ENCODE assay signal across 1 cellular context in the genomic region with DNA sequence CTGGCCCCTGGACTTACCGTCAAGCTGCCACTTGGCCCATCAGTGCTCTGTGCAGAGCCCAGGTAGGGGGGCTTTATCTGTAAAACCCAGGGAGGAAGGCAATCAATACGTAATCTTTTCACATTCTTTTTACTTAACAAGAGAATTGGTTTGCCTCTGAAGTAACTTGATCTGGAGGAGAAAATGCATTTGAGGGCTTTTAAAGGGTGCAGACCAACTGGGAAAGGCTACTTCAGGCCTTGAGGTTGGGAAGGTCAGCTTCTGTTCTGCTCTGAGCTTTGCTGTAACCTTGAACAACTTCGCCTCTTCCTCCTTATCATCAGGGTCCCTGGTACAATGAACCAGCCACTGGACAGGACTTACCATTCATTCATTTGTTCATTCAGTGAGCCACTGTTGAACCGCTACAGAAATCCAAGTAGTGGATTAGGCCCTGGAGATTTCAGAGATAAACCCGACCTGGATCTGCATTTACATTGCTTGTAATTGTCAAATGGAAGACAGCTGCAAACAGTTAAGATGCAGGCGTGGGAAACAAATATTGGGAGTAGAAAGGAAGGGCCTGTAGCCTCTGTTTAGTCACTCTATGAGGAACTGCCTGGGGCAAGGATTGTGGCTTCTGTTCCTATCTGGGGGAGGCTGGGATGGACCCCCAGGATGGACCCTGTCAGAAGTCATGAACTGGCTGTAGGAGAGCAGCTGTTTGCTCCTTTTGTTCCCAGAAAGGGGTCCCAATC.
TF ChIP-seq lines count a peak whose summit lies in the region.

No MANE protein-coding gene starts in this region.

TF ChIP-seq in WTC11, 78 proteins besides CTCF, POLR2A, EP300 and RAD21 (continued from another document):
- TF ChIP-seq, protein P1, sequence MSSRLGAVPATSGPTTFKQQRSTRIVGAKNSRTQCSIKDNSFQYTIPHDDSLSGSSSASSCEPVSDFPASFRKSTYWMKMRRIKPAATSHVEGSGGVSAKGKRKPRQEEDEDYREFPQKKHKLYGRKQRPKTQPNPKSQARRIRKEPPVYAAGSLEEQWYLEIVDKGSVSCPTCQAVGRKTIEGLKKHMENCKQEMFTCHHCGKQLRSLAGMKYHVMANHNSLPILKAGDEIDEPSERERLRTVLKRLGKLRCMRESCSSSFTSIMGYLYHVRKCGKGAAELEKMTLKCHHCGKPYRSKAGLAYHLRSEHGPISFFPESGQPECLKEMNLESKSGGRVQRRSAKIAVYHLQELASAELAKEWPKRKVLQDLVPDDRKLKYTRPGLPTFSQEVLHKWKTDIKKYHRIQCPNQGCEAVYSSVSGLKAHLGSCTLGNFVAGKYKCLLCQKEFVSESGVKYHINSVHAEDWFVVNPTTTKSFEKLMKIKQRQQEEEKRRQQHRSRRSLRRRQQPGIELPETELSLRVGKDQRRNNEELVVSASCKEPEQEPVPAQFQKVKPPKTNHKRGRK (CRISPR knock-in tag; IDR thresholded peaks at IDR 0.05; ENCODE audit: borderline replicate concordance): no peak
- TF ChIP-seq, protein P2, sequence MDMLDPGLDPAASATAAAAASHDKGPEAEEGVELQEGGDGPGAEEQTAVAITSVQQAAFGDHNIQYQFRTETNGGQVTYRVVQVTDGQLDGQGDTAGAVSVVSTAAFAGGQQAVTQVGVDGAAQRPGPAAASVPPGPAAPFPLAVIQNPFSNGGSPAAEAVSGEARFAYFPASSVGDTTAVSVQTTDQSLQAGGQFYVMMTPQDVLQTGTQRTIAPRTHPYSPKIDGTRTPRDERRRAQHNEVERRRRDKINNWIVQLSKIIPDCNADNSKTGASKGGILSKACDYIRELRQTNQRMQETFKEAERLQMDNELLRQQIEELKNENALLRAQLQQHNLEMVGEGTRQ (CRISPR knock-in tag; IDR thresholded peaks at IDR 0.05): no peak
- TF ChIP-seq JAZF1 (CRISPR knock-in tag; IDR thresholded peaks at IDR 0.05) (no peak), HMGA2 (CRISPR knock-in tag; IDR thresholded peaks at IDR 0.05) (no peak), TCF7 (CRISPR knock-in tag; IDR thresholded peaks at IDR 0.05; ENCODE audit: low read depth) (no peak), FOXP1 (CRISPR knock-in tag; IDR thresholded peaks at IDR 0.05; ENCODE audit: borderline replicate concordance) (no peak), ZNF121 (CRISPR knock-in tag; IDR thresholded peaks at IDR 0.05) (no peak), ZNF396 (CRISPR knock-in tag; IDR thresholded peaks at IDR 0.05; ENCODE audit: borderline replicate concordance) (no peak), ELF4 (CRISPR knock-in tag; IDR thresholded peaks at IDR 0.05; ENCODE audit: low read depth) (no peak)
- TF ChIP-seq, protein P3, sequence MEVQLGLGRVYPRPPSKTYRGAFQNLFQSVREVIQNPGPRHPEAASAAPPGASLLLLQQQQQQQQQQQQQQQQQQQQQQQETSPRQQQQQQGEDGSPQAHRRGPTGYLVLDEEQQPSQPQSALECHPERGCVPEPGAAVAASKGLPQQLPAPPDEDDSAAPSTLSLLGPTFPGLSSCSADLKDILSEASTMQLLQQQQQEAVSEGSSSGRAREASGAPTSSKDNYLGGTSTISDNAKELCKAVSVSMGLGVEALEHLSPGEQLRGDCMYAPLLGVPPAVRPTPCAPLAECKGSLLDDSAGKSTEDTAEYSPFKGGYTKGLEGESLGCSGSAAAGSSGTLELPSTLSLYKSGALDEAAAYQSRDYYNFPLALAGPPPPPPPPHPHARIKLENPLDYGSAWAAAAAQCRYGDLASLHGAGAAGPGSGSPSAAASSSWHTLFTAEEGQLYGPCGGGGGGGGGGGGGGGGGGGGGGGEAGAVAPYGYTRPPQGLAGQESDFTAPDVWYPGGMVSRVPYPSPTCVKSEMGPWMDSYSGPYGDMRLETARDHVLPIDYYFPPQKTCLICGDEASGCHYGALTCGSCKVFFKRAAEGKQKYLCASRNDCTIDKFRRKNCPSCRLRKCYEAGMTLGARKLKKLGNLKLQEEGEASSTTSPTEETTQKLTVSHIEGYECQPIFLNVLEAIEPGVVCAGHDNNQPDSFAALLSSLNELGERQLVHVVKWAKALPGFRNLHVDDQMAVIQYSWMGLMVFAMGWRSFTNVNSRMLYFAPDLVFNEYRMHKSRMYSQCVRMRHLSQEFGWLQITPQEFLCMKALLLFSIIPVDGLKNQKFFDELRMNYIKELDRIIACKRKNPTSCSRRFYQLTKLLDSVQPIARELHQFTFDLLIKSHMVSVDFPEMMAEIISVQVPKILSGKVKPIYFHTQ (CRISPR knock-in tag; IDR thresholded peaks at IDR 0.05): no peak
